ENCODE assay signal across 8 cellular contexts in the genomic region with DNA sequence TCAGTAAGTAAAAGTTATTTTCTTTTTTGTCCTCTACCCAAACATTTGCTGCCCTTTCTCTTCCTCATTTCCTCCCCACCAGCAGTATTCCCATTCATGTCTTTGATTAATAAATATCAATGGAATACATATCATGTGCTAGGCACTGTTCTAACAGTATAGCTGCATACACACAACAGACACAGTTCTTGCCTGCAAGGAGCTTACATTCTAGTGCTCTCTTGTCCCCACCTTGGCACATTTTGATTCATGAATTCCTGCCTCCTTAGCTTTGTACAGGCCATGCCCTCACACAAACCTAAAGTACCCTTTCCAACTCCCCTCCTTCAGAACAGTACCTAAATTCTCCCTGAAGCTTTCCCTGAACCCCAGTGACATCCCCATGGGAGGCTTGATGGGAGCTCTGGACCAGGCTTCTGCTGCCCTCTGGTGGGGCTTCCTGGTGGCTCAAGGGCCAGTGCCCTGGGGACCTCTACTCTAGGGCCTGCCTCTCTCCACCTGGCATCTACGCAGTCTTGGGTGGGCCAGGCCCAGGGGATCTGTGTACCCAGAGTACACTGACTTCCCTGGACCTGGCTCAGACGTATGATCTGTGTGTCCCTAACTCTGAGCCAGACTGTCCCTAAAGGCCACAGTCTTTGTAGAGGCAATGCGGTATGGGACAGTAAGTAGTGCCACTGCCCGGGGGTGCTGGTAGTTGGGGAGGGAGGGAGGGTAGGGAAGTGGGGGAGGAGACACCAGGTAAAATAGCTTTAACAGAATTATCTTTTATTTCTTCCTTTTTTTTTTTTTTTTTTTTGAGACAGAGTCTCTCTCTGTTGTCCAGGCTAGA. TPM values are rescaled to one million over a fixed set of nuclear protein-coding genes. Genes with fewer than 3 reads are reported as not detected.
A peak's percentile ranks its signal among the peaks of the same experiment; 100 is the strongest.
DNase-seq lines count a peak whose midpoint lies in the region; ATAC-seq and TF ChIP-seq lines count a peak whose summit lies in the region.

No MANE protein-coding gene starts in this region.

- no peaks in the 10 kb centered on the region for H3K4me1 ChIP-seq in right lobe of liver

- H3K9me3 Mint-ChIP-seq in stimulated activated naive B cell treated with anti-CD40 and anti-IgM and Interleukin-4, amounts not matched to agents 10 μg/mL and 1 μg/mL and 100 μg/mL, for 72 hours = peaks cover 3 to 5% of the 10 kb centered on the region in 2 donors

- H3K9me3 ChIP-seq in right lobe of liver = no peaks in the 10 kb centered on the region

- peaks cover 17% of the 10 kb centered on the region in 2 donors for H3K36me3 Mint-ChIP-seq in stimulated activated naive B cell treated with anti-CD40 and anti-IgM and Interleukin-4, amounts not matched to agents 10 μg/mL and 1 μg/mL and 100 μg/mL, for 72 hours

- no peak for TF ChIP-seq POLR2A in right lobe of liver (IDR thresholded peaks at IDR 0.05)

- TF ChIP-seq CTCF in choroid plexus epithelial cell (conservative IDR thresholded peaks at IDR 0.05; ENCODE audit: low read depth, low read length) = peak; percentile 98
- TF ChIP-seq CTCF in right lobe of liver (IDR thresholded peaks at IDR 0.05) = peak; percentile 83 to 89 (median 85)

- peaks cover 2 to 10% of the 10 kb centered on the region in 2 donors for H3K4me1 Mint-ChIP-seq in stimulated activated naive B cell treated with anti-CD40 and anti-IgM and Interleukin-4, amounts not matched to agents 10 μg/mL and 1 μg/mL and 100 μg/mL, for 72 hours

- intact Hi-C loops in right lobe of liver (cut with DNase I) = loop anchor here (5.0 to 10.0 kb wide), 2 partner anchors 116 to 119 kb away; no protein-coding TSS in a partner anchor

- H3K4me3 Mint-ChIP-seq in stimulated activated naive B cell treated with anti-CD40 and anti-IgM and Interleukin-4, amounts not matched to agents 10 μg/mL and 1 μg/mL and 100 μg/mL, for 72 hours = no peak overlapping the region

- no peaks in the 10 kb centered on the region for H3K36me3 ChIP-seq in right lobe of liver

- H3K4me3 ChIP-seq in choroid plexus epithelial cell (ENCODE audit: low read depth, low read length) (no peak overlapping the region), right lobe of liver (no peak overlapping the region)

- H3K27me3 Mint-ChIP-seq in stimulated activated naive B cell treated with anti-CD40 and anti-IgM and Interleukin-4, amounts not matched to agents 10 μg/mL and 1 μg/mL and 100 μg/mL, for 72 hours = no peaks in the 10 kb centered on the region

- no peak overlapping the region for H3K27ac ChIP-seq in right lobe of liver

- 31% methylated on average over 2 of the region's 4 CpGs for WGBS in right lobe of liver (ENCODE audit: insufficient coverage, low coverage, low lambda C conversion rate, missing lambda C conversion rate)

- no peak overlapping the region for H3K27ac Mint-ChIP-seq in stimulated activated naive B cell treated with anti-CD40 and anti-IgM and Interleukin-4, amounts not matched to agents 10 μg/mL and 1 μg/mL and 100 μg/mL, for 72 hours

- DNase-seq in EH (ENCODE audit: low read depth) (peak; percentile 56), LoVo (ENCODE audit: low spot score) (peak; percentile 48), T-helper 9 cell (peak; percentile 24), choroid plexus epithelial cell (ENCODE audit: low read depth) (peak; percentile 71), right lobe of liver (peak; percentile 68 to 74 (median 70))
- DNase-seq in stimulated activated naive B cell treated with anti-CD40 and anti-IgM and Interleukin-4, amounts not matched to agents 10 μg/mL and 1 μg/mL and 100 μg/mL, for 72 hours = peak; percentile 28

- H3K27me3 ChIP-seq in right lobe of liver = no peaks in the 10 kb centered on the region

- ATAC-seq in GM19467 (IDR thresholded peaks at IDR 0.05; ENCODE audit: unreplicated experiment) (peak; percentile 61), right lobe of liver (peak; percentile 96 to 99 (median 99)), HG03097 (IDR thresholded peaks at IDR 0.05; ENCODE audit: low FRiP score, unreplicated experiment) (no peak)
- peak; percentile 89 to 93 for ATAC-seq in stimulated activated naive B cell treated with anti-CD40 and anti-IgM and Interleukin-4, amounts not matched to agents 10 μg/mL and 1 μg/mL and 100 μg/mL, for 72 hours (replicated peaks)

RNA-seq across cellular contexts. Expression of a gene that starts 14.1 kb away (rescaled TPM):
- total RNA-seq in right lobe of liver = 100 to 1,000 TPM; 303 to 496 (median 339) TPM

RNA-seq across cellular contexts. Expression of a gene that starts 49.2 kb away (rescaled TPM):
- total RNA-seq in right lobe of liver = 10 to 100 TPM; 12.7 to 26.7 (median 21.5) TPM
